16 cellular contexts compared by ENCODE assay signal in genomic region chr20:46883847-46884246, GRCh38. TPM values are rescaled to one million over a fixed set of nuclear protein-coding genes. Genes with fewer than 3 reads are reported as not detected.
DNase-seq lines count a peak whose midpoint lies in the region; ATAC-seq and TF ChIP-seq lines count a peak whose summit lies in the region.
"Had no signal": no experiment of that assay in that cellular context is flagged by ENCODE, and none has a peak within 500 bp of the region (broad histone marks: within the 10 kb centered on the region; RNA-seq: fewer than 3 reads in every experiment).

No MANE protein-coding gene starts in this region.

- H3K27ac Mint-ChIP-seq in nephron: peak overlapping the region; percentile 70 to 87 (median 73)
- H3K27ac Mint-ChIP-seq: CD8-positive, alpha-beta T cell had no signal

- ATAC-seq in GM19397 (IDR thresholded peaks at IDR 0.05; ENCODE audit: unreplicated experiment): no peak
- ATAC-seq: CD8-positive, alpha-beta T cell; Panc1 had no signal

- DNase-seq in GM03348 (ENCODE audit: low spot score): peak; percentile 33
- peak; percentile 58 for DNase-seq in adipocyte (ENCODE audit: low read depth)
- DNase-seq in vagina (ENCODE audit: extremely low spot score in 2 of 2): no peak
- no peak for DNase-seq in GM19238 (ENCODE audit: insufficient read length, low spot score)
- DNase-seq in mucosa of gallbladder (ENCODE audit: low spot score): no peak
- DNase-seq: CD8-positive, alpha-beta T cell; DND-41; GDM1; KBM-7; NCI-H1436; NCI-H2029 treated with DMSO at 0.1 percent for 48 hours; NCI-H510A treated with DMSO at 0.1 percent for 48 hours had no signal

- H3K4me1 ChIP-seq in adipocyte (ENCODE audit: control insufficient read depth, insufficient read depth, low read length) (peaks cover 16% of the 10 kb centered on the region), vagina (no peaks in the 10 kb centered on the region)
- H3K4me1 ChIP-seq: BLaER1 had no signal

- H3K27ac ChIP-seq in vagina: peak overlapping the region; percentile 17
- H3K27ac ChIP-seq: BLaER1 had no signal

- H3K9me3 ChIP-seq in adipocyte (ENCODE audit: control insufficient read depth, low read length): no peaks in the 10 kb centered on the region
- H3K9me3 ChIP-seq in vagina: no peaks in the 10 kb centered on the region
- H3K9me3 ChIP-seq: BLaER1 had no signal

- TF ChIP-seq CTCF in nephron (IDR thresholded peaks at IDR 0.05; ENCODE audit: unreplicated experiment in 3 of 3) (no peak), vagina (IDR thresholded peaks at IDR 0.05) (no peak)

- no peak for TF ChIP-seq POLR2A in vagina (IDR thresholded peaks at IDR 0.05)

- H3K9ac ChIP-seq in adipocyte (ENCODE audit: low read length): peak overlapping the region; percentile 8
- H3K9ac ChIP-seq: BLaER1 had no signal

- H3K4me3 ChIP-seq in adipocyte (ENCODE audit: low read length) (peak overlapping the region; percentile 46), vagina (no peak overlapping the region)
- H3K4me3 ChIP-seq: BLaER1 had no signal

- H3K36me3 ChIP-seq in adipocyte (ENCODE audit: control insufficient read depth, insufficient read depth, low read length, severe bottlenecking) (no peaks in the 10 kb centered on the region), vagina (no peaks in the 10 kb centered on the region)
- H3K36me3 ChIP-seq: BLaER1 had no signal

- no peaks in the 10 kb centered on the region for H3K36me3 Mint-ChIP-seq in nephron (ENCODE audit: low read depth)
- H3K36me3 Mint-ChIP-seq: CD8-positive, alpha-beta T cell had no signal

- H3K4me3 Mint-ChIP-seq in nephron: no peak overlapping the region
- H3K4me3 Mint-ChIP-seq: CD8-positive, alpha-beta T cell had no signal

- H3K27me3 ChIP-seq in adipocyte (replicated peaks; ENCODE audit: control insufficient read depth, insufficient read depth, low read length) (peaks cover 21% of the 10 kb centered on the region), vagina (no peaks in the 10 kb centered on the region)
- H3K27me3 ChIP-seq: BLaER1 had no signal

- intact Hi-C loops in vagina (cut with DNase I): no loop called here

- peaks cover 27% of the 10 kb centered on the region for H3K4me1 Mint-ChIP-seq in nephron

- H3K9me3 Mint-ChIP-seq in nephron: peaks cover 5% of the 10 kb centered on the region
- H3K9me3 Mint-ChIP-seq: CD8-positive, alpha-beta T cell had no signal

- H3K27me3 Mint-ChIP-seq in nephron (ENCODE audit: low read depth): peaks cover 10% of the 10 kb centered on the region

RNA-seq across cellular contexts. Expression of gene EYA2, which starts 10.8 kb away (rescaled TPM):
- 8.1 TPM for total RNA-seq in vagina
- total RNA-seq in mucosa of gallbladder: 2.1 TPM
- total RNA-seq: CD8-positive, alpha-beta T cell had no signal

Comparison
In these comparisons a context has a peak if more than half of its experiments do, and no peak if none do; other contexts are left out.
1. DNase-seq: peak in GM03348 (single experiment) and adipocyte (single experiment); none in vagina (0 of 2), GM19238 (single experiment) and mucosa of gallbladder (single experiment).